12 cellular contexts compared by ENCODE assay signal in genomic region chr2:66443977-66444855, GRCh38. TPM values are rescaled to one million over a fixed set of nuclear protein-coding genes. Genes with fewer than 3 reads are reported as not detected.
A peak's percentile ranks its signal among the peaks of the same experiment; 100 is the strongest.
DNase-seq lines count a peak whose midpoint lies in the region; ATAC-seq and TF ChIP-seq lines count a peak whose summit lies in the region.
"Had no signal": no experiment of that assay in that cellular context is flagged by ENCODE, and none has a peak within 500 bp of the region (broad histone marks: within the 10 kb centered on the region; RNA-seq: fewer than 3 reads in every experiment).

No MANE protein-coding gene starts in this region.

- H3K9me3 ChIP-seq in cardiac muscle cell (ENCODE audit: low read depth) (no peaks in the 10 kb centered on the region), aorta (ENCODE audit: control insufficient read depth, low read length) (no peaks in the 10 kb centered on the region)
- H3K9me3 ChIP-seq: MG63 had no signal

- no peaks in the 10 kb centered on the region for H3K9me3 Mint-ChIP-seq in nephron progenitor cell

- peak overlapping the region; percentile 94 for H3K4me3 ChIP-seq in cardiac muscle cell
- peak overlapping the region; percentile 71 for H3K4me3 ChIP-seq in fibroblast of the aortic adventitia (ENCODE audit: low read depth, low read length)
- peak overlapping the region; percentile 60 to 66 for H3K4me3 ChIP-seq in aorta (ENCODE audit: low read length in 2 of 2)
- H3K4me3 ChIP-seq: MG63 had no signal

- H3K27ac Mint-ChIP-seq in nephron progenitor cell, result peak overlapping the region; percentile 53
- H3K27ac Mint-ChIP-seq: naive thymus-derived CD8-positive, alpha-beta T cell had no signal

- H3K27ac ChIP-seq in cardiac muscle cell (peak overlapping the region; percentile 99), aorta (ENCODE audit: low read depth in 1 of 2, low read length in 2 of 2) (peak overlapping the region; percentile 85 to 100)

- peaks cover 4% of the 10 kb centered on the region for H3K27me3 Mint-ChIP-seq in nephron progenitor cell (ENCODE audit: low read depth, poor library complexity)

- peak in 1 of 2 donors; percentile 63 for DNase-seq in cardiac muscle cell (ENCODE audit: low read depth in 1 of 2, low spot score in 1 of 2)
- DNase-seq in cardiac septum (ENCODE audit: low spot score), result no peak
- DNase-seq in fibroblast of the aortic adventitia (ENCODE audit: low read depth), result peak; percentile 91
- peak; percentile 31 for DNase-seq in nephron progenitor cell
- peak; percentile 54 to 78 for DNase-seq in aorta
- DNase-seq in activated CD4-positive, alpha-beta T cell treated with anti-CD3 and anti-CD28 coated beads, Interleukin-2, amount 50 U/mL, for 48 hours, result no peak
- no peak for DNase-seq in LoVo (ENCODE audit: low spot score)
- DNase-seq: activated gamma-delta T cell; MG63; naive thymus-derived CD8-positive, alpha-beta T cell; T1000 had no signal

- H3K4me1 ChIP-seq in cardiac muscle cell (ENCODE audit: low read depth) (peaks cover 50% of the 10 kb centered on the region), aorta (ENCODE audit: control insufficient read depth in 1 of 2, insufficient read depth in 2 of 2, low read length in 2 of 2) (peaks cover 0 to 3% of the 10 kb centered on the region in 2 donors)

- 2 to 5% methylated on average over 32 of the region's 32 CpGs for WGBS in aorta, 2 donors

- H3K36me3 ChIP-seq in cardiac muscle cell (peaks cover 48% of the 10 kb centered on the region), aorta (ENCODE audit: control insufficient read depth in 1 of 2, insufficient read depth in 2 of 2, low read length in 1 of 2) (no peaks in the 10 kb centered on the region)

- peak overlapping the region; percentile 93 for H3K4me3 Mint-ChIP-seq in nephron progenitor cell
- H3K4me3 Mint-ChIP-seq: naive thymus-derived CD8-positive, alpha-beta T cell had no signal

- TF ChIP-seq CTCF in cardiac muscle cell (IDR thresholded peaks at IDR 0.05; ENCODE audit: low read depth, low read length), result no peak
- TF ChIP-seq CTCF in fibroblast of the aortic adventitia (IDR thresholded peaks at IDR 0.05; ENCODE audit: insufficient read depth, low read length), result no peak
- no peak for TF ChIP-seq CTCF in nephron progenitor cell (IDR thresholded peaks at IDR 0.05)

- ATAC-seq in aorta (ENCODE audit: low FRiP score) (peak; percentile 47), HG03571 (IDR thresholded peaks at IDR 0.05; ENCODE audit: unreplicated experiment) (no peak)
- ATAC-seq: naive thymus-derived CD8-positive, alpha-beta T cell had no signal

- peaks cover 67% of the 10 kb centered on the region for H3K36me3 Mint-ChIP-seq in nephron progenitor cell (ENCODE audit: low read depth)

- H3K27me3 ChIP-seq in cardiac muscle cell (no peaks in the 10 kb centered on the region), aorta (ENCODE audit: control insufficient read depth in 1 of 2, insufficient read depth in 2 of 2, low read length in 1 of 2) (no peaks in the 10 kb centered on the region)
- H3K27me3 ChIP-seq: MG63 had no signal

- intact Hi-C loops in cardiac septum (cut with DNase I), result loop anchor here (5.0 kb wide), 1 partner anchor 33 kb away; no protein-coding TSS in a partner anchor
- intact Hi-C loops in aorta (cut with DNase I), result loop anchor here (5.0 kb wide), 2 partner anchors 53 to 113 kb away; no protein-coding TSS in a partner anchor

- peaks cover 91% of the 10 kb centered on the region for H3K4me1 Mint-ChIP-seq in nephron progenitor cell

RNA-seq across cellular contexts. Expression of gene MEIS1, which starts 9.3 kb away (rescaled TPM):
- total RNA-seq in cardiac muscle cell (92.6 and 115 TPM in 2 replicates), cardiac septum (24.7 TPM), fibroblast of the aortic adventitia (ENCODE audit: low replicate concordance) (65.0 and 78.2 TPM in 2 replicates), aorta (10 to 100 TPM; 35.4 to 76.6 TPM)
- polyA plus RNA-seq in cardiac muscle cell (121 and 149 TPM in 2 replicates), aorta (10 to 100 TPM in 1 of 2 donors, 1 to 10 TPM in 1; 7.6 to 31.5 TPM)
- total RNA-seq: naive thymus-derived CD8-positive, alpha-beta T cell had no signal
- polyA plus RNA-seq: naive thymus-derived CD8-positive, alpha-beta T cell had no signal

Comparison
In these comparisons a context has a peak if more than half of its experiments do, and no peak if none do; other contexts are left out.
1. DNase-seq: peak in fibroblast of the aortic adventitia (single experiment), nephron progenitor cell (single experiment) and aorta (2 of 2); none in cardiac septum (single experiment), activated CD4-positive, alpha-beta T cell treated with anti-CD3 and anti-CD28 coated beads, Interleukin-2, amount 50 U/mL, for 48 hours (0 of 2) and LoVo (single experiment).
2. Peak in every context shown above with its lines, with median percentiles within 50 percentile points of each other: H3K4me3 ChIP-seq.